ENCODE assay signal across 9 cellular contexts in genomic region chr7:2019693-2020511, GRCh38.
DNase-seq lines count a peak whose midpoint lies in the region; ATAC-seq and TF ChIP-seq lines count a peak whose summit lies in the region.
"Had no signal": no experiment of that assay in that cellular context is flagged by ENCODE, and none has a peak within 500 bp of the region (broad histone marks: within the 10 kb centered on the region; RNA-seq: fewer than 3 reads in every experiment).

No MANE protein-coding gene starts in this region.

- no peaks in the 10 kb centered on the region for H3K27me3 ChIP-seq in sigmoid colon

- POLR2A ChIA-PET in activated CD8-positive, alpha-beta T cell treated with anti-CD3 and anti-CD28 coated beads, Interleukin-2, amount 10 ng/mL, durations not matched to agents 7 days and 5 days (lab: Charles Lee) = no interaction called here

- CTCF ChIA-PET in activated CD8-positive, alpha-beta T cell treated with anti-CD3 and anti-CD28 coated beads, Interleukin-2, amount 10 ng/mL, durations not matched to agents 7 days and 5 days (lab: Charles Lee) = no interaction called here

- H3K27ac ChIP-seq in sigmoid colon = peak overlapping the region; percentile 41 to 78 (median 57)
- H3K27ac ChIP-seq: VCaP had no signal

- peaks cover 8% of the 10 kb centered on the region for H3K36me3 Mint-ChIP-seq in activated CD8-positive, alpha-beta T cell treated with anti-CD3 and anti-CD28 coated beads, Interleukin-2, amount 10 ng/mL, durations not matched to agents 7 days and 5 days (ENCODE audit: low read depth)

- no peak for TF ChIP-seq POLR2A in sigmoid colon (IDR thresholded peaks at IDR 0.05)

- peaks cover 0 to under 1% (median 0%) of the 10 kb centered on the region in 4 donors for H3K9me3 ChIP-seq in sigmoid colon

- no peaks in the 10 kb centered on the region for H3K36me3 ChIP-seq in sigmoid colon

- H3K27ac Mint-ChIP-seq in activated CD8-positive, alpha-beta T cell treated with anti-CD3 and anti-CD28 coated beads, Interleukin-2, amount 10 ng/mL, durations not matched to agents 7 days and 5 days = peak overlapping the region; percentile 77

- 48 to 78% methylated on average over 44 of the region's 44 CpGs for WGBS in sigmoid colon, 2 donors

- TF ChIP-seq CTCF in foreskin fibroblast (IDR thresholded peaks at IDR 0.05; ENCODE audit: low read depth, low read length) = no peak
- TF ChIP-seq CTCF in sigmoid colon (IDR thresholded peaks at IDR 0.05) = no peak

- peaks cover 20% of the 10 kb centered on the region for H3K4me1 Mint-ChIP-seq in activated CD8-positive, alpha-beta T cell treated with anti-CD3 and anti-CD28 coated beads, Interleukin-2, amount 10 ng/mL, durations not matched to agents 7 days and 5 days (ENCODE audit: low read depth)

- H3K27me3 Mint-ChIP-seq in activated CD8-positive, alpha-beta T cell treated with anti-CD3 and anti-CD28 coated beads, Interleukin-2, amount 10 ng/mL, durations not matched to agents 7 days and 5 days (ENCODE audit: low read depth) = peaks cover 2% of the 10 kb centered on the region

- peak; percentile 36 for DNase-seq in activated CD8-positive, alpha-beta T cell treated with anti-CD3 and anti-CD28 coated beads, Interleukin-2, amount 10 ng/mL, durations not matched to agents 7 days and 5 days
- DNase-seq in foreskin fibroblast (peak; percentile 92), sigmoid colon (peak; percentile 78), UCSD-AML1 (lab: John Stamatoyannopoulos, UW; ENCODE audit: unreplicated experiment) (no peak), iPS-NIHi11 (ENCODE audit: low spot score) (no peak), NCI-H345 (lab: John Stamatoyannopoulos, UW) (no peak)

- H3K4me1 ChIP-seq in sigmoid colon = peaks cover 0 to 20% (median 4%) of the 10 kb centered on the region in 4 donors

- intact Hi-C loops in sigmoid colon (cut with DNase I) = no loop called here

- H3K4me3 Mint-ChIP-seq in activated CD8-positive, alpha-beta T cell treated with anti-CD3 and anti-CD28 coated beads, Interleukin-2, amount 10 ng/mL, durations not matched to agents 7 days and 5 days = no peak overlapping the region

- H3K9me3 Mint-ChIP-seq in activated CD8-positive, alpha-beta T cell treated with anti-CD3 and anti-CD28 coated beads, Interleukin-2, amount 10 ng/mL, durations not matched to agents 7 days and 5 days (ENCODE audit: insufficient read depth) = peaks cover 11% of the 10 kb centered on the region

- TF ChIP-seq EP300 in sigmoid colon (IDR thresholded peaks at IDR 0.05) = no peak

- ATAC-seq in GM18519 (IDR thresholded peaks at IDR 0.05; ENCODE audit: low FRiP score, unreplicated experiment) (peak; percentile 80), HG03460 (IDR thresholded peaks at IDR 0.05; ENCODE audit: unreplicated experiment) (peak; percentile 72)
- ATAC-seq in activated CD8-positive, alpha-beta T cell treated with anti-CD3 and anti-CD28 coated beads, Interleukin-2, amount 10 ng/mL, durations not matched to agents 7 days and 5 days = peak; percentile 74

- peak overlapping the region in 1 of 2 donors; percentile 29 for H3K4me3 ChIP-seq in foreskin fibroblast (ENCODE audit: low read depth in 1 of 2, low read length in 2 of 2)
- peak overlapping the region in 2 of 4 donors; percentile 14 for H3K4me3 ChIP-seq in sigmoid colon

Comparison
In these comparisons a context has a peak if more than half of its experiments do, and no peak if none do; other contexts are left out.
1. DNase-seq: peak in activated CD8-positive, alpha-beta T cell treated with anti-CD3 and anti-CD28 coated beads, Interleukin-2, amount 10 ng/mL, durations not matched to agents 7 days and 5 days (single experiment), foreskin fibroblast (2 of 2) and sigmoid colon (single experiment); none in UCSD-AML1 (single experiment), iPS-NIHi11 (single experiment) and NCI-H345 (single experiment).
2. Peak in every context shown above with its lines, with median percentiles within 50 percentile points of each other: ATAC-seq.